ENCODE assay signal across 8 cellular contexts in the genomic region with DNA sequence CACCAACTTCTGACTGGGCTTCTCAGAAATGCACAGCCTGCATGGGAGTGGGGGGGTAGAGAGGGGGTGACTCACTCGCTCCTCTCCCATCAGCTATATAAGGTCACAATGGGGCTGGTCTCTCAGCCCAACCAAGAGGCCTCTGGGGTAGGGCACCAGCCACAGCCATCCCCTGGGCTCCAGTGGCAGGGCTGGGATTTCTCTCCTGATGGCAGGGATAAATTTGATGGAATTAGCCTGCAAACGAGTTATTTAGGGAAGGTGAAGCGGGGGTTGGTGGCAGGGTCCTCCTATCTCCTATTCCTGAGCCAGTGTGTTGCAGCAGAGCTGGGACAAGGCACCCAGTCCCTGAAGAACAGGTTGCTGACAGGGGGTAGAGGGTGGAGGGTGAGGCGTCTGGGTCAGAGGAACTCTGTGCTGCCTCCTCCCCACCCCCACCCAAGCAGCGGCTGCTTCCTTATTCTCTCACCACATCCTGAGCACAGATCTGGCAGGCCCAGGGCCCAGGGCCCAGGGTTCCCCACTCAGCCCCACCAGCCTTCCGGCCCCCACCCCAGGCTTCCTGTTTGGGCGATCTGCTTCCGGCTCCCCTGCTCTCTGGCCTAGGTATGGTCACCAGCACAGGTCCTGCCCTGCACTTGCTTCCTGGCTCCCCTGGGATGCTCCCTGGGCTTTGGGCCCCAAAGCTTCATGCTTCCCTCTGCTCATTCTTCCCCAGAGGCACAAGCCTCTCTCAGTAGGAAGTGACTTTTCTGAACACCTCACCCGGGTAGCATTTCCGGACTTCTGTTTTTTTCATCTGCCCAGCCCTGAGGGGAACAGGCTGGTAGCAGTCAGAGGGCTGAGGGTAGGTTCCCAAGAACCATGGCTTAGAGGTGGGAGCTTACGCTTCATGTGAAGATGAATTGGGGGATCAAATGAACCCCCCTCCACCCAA.
DNase-seq lines count a peak whose midpoint lies in the region; ATAC-seq and TF ChIP-seq lines count a peak whose summit lies in the region.

No MANE protein-coding gene starts in this region.

- DNase-seq in RPMI8226 (peak; percentile 96), foreskin fibroblast (peak; percentile 93 to 97), non-pigmented ciliary epithelial cell (ENCODE audit: low read depth) (peak; percentile 80), NCI-H1930 (lab: John Stamatoyannopoulos, UW) (no peak)
- DNase-seq in activated T-helper 9 cell treated with anti-CD3 and anti-CD28 coated beads, Interleukin-2, amount 50 U/mL, for 16 hours (ENCODE audit: low read depth): peak; percentile 77

- peak overlapping the region; percentile 78 to 93 (median 88) for H3K9ac ChIP-seq in subcutaneous abdominal adipose tissue (ENCODE audit: low read length in 5 of 5)

- H3K4me1 ChIP-seq in subcutaneous abdominal adipose tissue (ENCODE audit: control insufficient read depth in 5 of 5, insufficient read depth in 5 of 5, low read length in 5 of 5): peaks cover 20 to 76% (median 72%) of the 10 kb centered on the region in 5 donors

- ATAC-seq in GM18511 (IDR thresholded peaks at IDR 0.05; ENCODE audit: unreplicated experiment): peak; percentile 51
- peak; percentile 42 for ATAC-seq in HG02973 (IDR thresholded peaks at IDR 0.05; ENCODE audit: unreplicated experiment)

- no peaks in the 10 kb centered on the region for H3K9me3 ChIP-seq in subcutaneous abdominal adipose tissue (ENCODE audit: control insufficient read depth in 5 of 5, low read length in 5 of 5)

- peak overlapping the region; percentile 78 to 94 for H3K4me3 ChIP-seq in foreskin fibroblast (ENCODE audit: low read depth in 1 of 2, low read length in 2 of 2)
- H3K4me3 ChIP-seq in subcutaneous abdominal adipose tissue (ENCODE audit: low read depth in 1 of 5, low read length in 5 of 5): peak overlapping the region; percentile 75 to 94 (median 85)

- peaks cover 0 to 29% (median 19%) of the 10 kb centered on the region in 5 donors for H3K36me3 ChIP-seq in subcutaneous abdominal adipose tissue (ENCODE audit: control insufficient read depth in 5 of 5, insufficient read depth in 5 of 5, low read length in 5 of 5)

- TF ChIP-seq CTCF in foreskin fibroblast (IDR thresholded peaks at IDR 0.05; ENCODE audit: low read depth, low read length): no peak

- H3K27ac ChIP-seq in subcutaneous abdominal adipose tissue (ENCODE audit: low read depth, low read length): peak overlapping the region; percentile 100

- peaks cover 0 to 8% (median 0%) of the 10 kb centered on the region in 5 donors for H3K27me3 ChIP-seq in subcutaneous abdominal adipose tissue (ENCODE audit: control insufficient read depth in 5 of 5, insufficient read depth in 4 of 5, low read length in 5 of 5)

Comparison
In these comparisons a context has a peak if more than half of its experiments do, and no peak if none do; other contexts are left out.
1. DNase-seq: peak in RPMI8226 (single experiment), activated T-helper 9 cell treated with anti-CD3 and anti-CD28 coated beads, Interleukin-2, amount 50 U/mL, for 16 hours (single experiment), foreskin fibroblast (2 of 2) and non-pigmented ciliary epithelial cell (single experiment); none in NCI-H1930 (0 of 2).